ENCODE assay signal across 25 cellular contexts in genomic region chr14:86088156-86088555, GRCh38.
"Had no signal": no experiment of that assay in that cellular context is flagged by ENCODE, and none has a peak within 500 bp of the region (broad histone marks: within the 10 kb centered on the region; RNA-seq: fewer than 3 reads in every experiment).

No MANE protein-coding gene starts in this region.

- FAIRE-seq: urothelium cell line had no signal

- H3K27ac ChIP-seq: coronary artery, left ventricle myocardium inferior, lower lobe of right lung, ovary, psoas muscle, sigmoid colon, spleen, thoracic aorta, tibial nerve, upper lobe of left lung had no signal

- H3K4me1 ChIP-seq: left ventricle myocardium inferior, lower lobe of right lung, psoas muscle, sigmoid colon, spleen, tibial nerve, upper lobe of left lung had no signal

- H3K27me3 ChIP-seq: ovary, sigmoid colon, spleen, tibial nerve, upper lobe of left lung had no signal

- H3K9me3 ChIP-seq: lower lobe of right lung, ovary, psoas muscle, thoracic aorta, tibial nerve, upper lobe of left lung had no signal

- H3K4me3 ChIP-seq: coronary artery, left ventricle myocardium inferior, lower lobe of right lung, ovary, psoas muscle, sigmoid colon, spleen, thoracic aorta, tibial nerve, upper lobe of left lung had no signal

- H3K36me3 ChIP-seq: left ventricle myocardium inferior, lower lobe of right lung, ovary, sigmoid colon, spleen, thoracic aorta, tibial nerve, upper lobe of left lung had no signal

- DNase-seq: effector memory CD8-positive, alpha-beta T cell; foreskin melanocyte; hypothalamus; immature natural killer cell; islet precursor cell; kidney glomerular epithelial cell; left colon; left ventricle myocardium inferior; lower lobe of right lung; naive thymus-derived CD8-positive, alpha-beta T cell; occipital lobe; ovary; posterior cingulate gyrus; psoas muscle; right cardiac atrium; sigmoid colon; spleen; stimulated activated CD4-positive, alpha-beta T cell treated with anti-CD3 and anti-CD28 coated beads, Interleukin-15, amount 100 ng/mL, for 24 hours; stimulated activated CD4-positive, alpha-beta T cell treated with anti-CD3 and anti-CD28 coated beads, Interleukin-2, amount 100 ng/mL, for 48 hours; stimulated activated naive B cell treated with anti-CD40 and anti-IgM and Interleukin-4, amounts not matched to agents 10 μg/mL and 1 μg/mL and 100 μg/mL, for 72 hours; upper lobe of left lung had no signal
